Comparison of ENCODE assay signal across 1 cellular context in genomic region chr21:45895778-45896370, GRCh38.
TF ChIP-seq lines count a peak whose summit lies in the region.

No MANE protein-coding gene starts in this region.

TF ChIP-seq in HepG2, 621 proteins besides CTCF, POLR2A, EP300 and RAD21:
- TF ChIP-seq HDAC2 (CRISPR knock-in tag; IDR thresholded peaks at IDR 0.05) (no peak), PHF20 (CRISPR knock-in tag; IDR thresholded peaks at IDR 0.05) (no peak), ETV5 (CRISPR knock-in tag; IDR thresholded peaks at IDR 0.05; ENCODE audit: borderline replicate concordance) (no peak), PATZ1 (CRISPR knock-in tag; IDR thresholded peaks at IDR 0.05) (no peak), ATF7 (IDR thresholded peaks at IDR 0.05) (no peak), ATF7 (CRISPR knock-in tag; IDR thresholded peaks at IDR 0.05) (no peak), KDM5B (CRISPR knock-in tag; IDR thresholded peaks at IDR 0.05; ENCODE audit: borderline replicate concordance) (no peak), FOXO1 (CRISPR knock-in tag; IDR thresholded peaks at IDR 0.05) (no peak)
- TF ChIP-seq, protein P1, sequence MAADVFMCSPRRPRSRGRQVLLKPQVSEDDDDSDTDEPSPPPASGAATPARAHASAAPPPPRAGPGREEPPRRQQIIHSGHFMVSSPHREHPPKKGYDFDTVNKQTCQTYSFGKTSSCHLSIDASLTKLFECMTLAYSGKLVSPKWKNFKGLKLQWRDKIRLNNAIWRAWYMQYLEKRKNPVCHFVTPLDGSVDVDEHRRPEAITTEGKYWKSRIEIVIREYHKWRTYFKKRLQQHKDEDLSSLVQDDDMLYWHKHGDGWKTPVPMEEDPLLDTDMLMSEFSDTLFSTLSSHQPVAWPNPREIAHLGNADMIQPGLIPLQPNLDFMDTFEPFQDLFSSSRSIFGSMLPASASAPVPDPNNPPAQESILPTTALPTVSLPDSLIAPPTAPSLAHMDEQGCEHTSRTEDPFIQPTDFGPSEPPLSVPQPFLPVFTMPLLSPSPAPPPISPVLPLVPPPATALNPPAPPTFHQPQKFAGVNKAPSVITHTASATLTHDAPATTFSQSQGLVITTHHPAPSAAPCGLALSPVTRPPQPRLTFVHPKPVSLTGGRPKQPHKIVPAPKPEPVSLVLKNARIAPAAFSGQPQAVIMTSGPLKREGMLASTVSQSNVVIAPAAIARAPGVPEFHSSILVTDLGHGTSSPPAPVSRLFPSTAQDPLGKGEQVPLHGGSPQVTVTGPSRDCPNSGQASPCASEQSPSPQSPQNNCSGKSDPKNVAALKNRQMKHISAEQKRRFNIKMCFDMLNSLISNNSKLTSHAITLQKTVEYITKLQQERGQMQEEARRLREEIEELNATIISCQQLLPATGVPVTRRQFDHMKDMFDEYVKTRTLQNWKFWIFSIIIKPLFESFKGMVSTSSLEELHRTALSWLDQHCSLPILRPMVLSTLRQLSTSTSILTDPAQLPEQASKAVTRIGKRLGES (CRISPR knock-in tag; IDR thresholded peaks at IDR 0.05; ENCODE audit: borderline replicate concordance): no peak
